ENCODE assay signal across 11 cellular contexts in genomic region chr2:161170917-161171594, GRCh38. TPM values are rescaled to one million over a fixed set of nuclear protein-coding genes. Genes with fewer than 3 reads are reported as not detected.
A peak's percentile ranks its signal among the peaks of the same experiment; 100 is the strongest.
DNase-seq lines count a peak whose midpoint lies in the region; ATAC-seq, FAIRE-seq and TF ChIP-seq lines count a peak whose summit lies in the region.
"Had no signal": no experiment of that assay in that cellular context is flagged by ENCODE, and none has a peak within 500 bp of the region (broad histone marks: within the 10 kb centered on the region; RNA-seq: fewer than 3 reads in every experiment).

No MANE protein-coding gene starts in this region.

- peak overlapping the region; percentile 98 to 99 for H3K27ac Mint-ChIP-seq in natural killer cell treated with Interleukin-12 subunit alpha and Interleukin-12 subunit beta and Interleukin-15 and Interleukin-18, amount 100 ng/mL, for 72 hours

- H3K9me3 Mint-ChIP-seq in natural killer cell treated with Interleukin-12 subunit alpha and Interleukin-12 subunit beta and Interleukin-15 and Interleukin-18, amount 100 ng/mL, for 72 hours = peaks cover 10% of the 10 kb centered on the region

- no peaks in the 10 kb centered on the region for H3K9me3 ChIP-seq in adipocyte (ENCODE audit: control insufficient read depth, low read length)
- H3K9me3 ChIP-seq in mucosa of descending colon = no peaks in the 10 kb centered on the region
- H3K9me3 ChIP-seq: thoracic aorta had no signal

- peaks cover 28% of the 10 kb centered on the region for H3K36me3 ChIP-seq in adipocyte (ENCODE audit: control insufficient read depth, insufficient read depth, low read length, severe bottlenecking)
- no peaks in the 10 kb centered on the region for H3K36me3 ChIP-seq in mucosa of descending colon (ENCODE audit: low read depth)
- H3K36me3 ChIP-seq: thoracic aorta had no signal

- H3K4me1 Mint-ChIP-seq in natural killer cell treated with Interleukin-12 subunit alpha and Interleukin-12 subunit beta and Interleukin-15 and Interleukin-18, amount 100 ng/mL, for 72 hours (ENCODE audit: low read depth in 2 of 2) = peaks cover 75 to 96% of the 10 kb centered on the region in 2 donors

- H3K9ac ChIP-seq in adipocyte (ENCODE audit: low read length) = peak overlapping the region; percentile 33

- H3K27me3 Mint-ChIP-seq in natural killer cell treated with Interleukin-12 subunit alpha and Interleukin-12 subunit beta and Interleukin-15 and Interleukin-18, amount 100 ng/mL, for 72 hours = no peaks in the 10 kb centered on the region

- peak overlapping the region; percentile 95 for H3K4me3 Mint-ChIP-seq in natural killer cell treated with Interleukin-12 subunit alpha and Interleukin-12 subunit beta and Interleukin-15 and Interleukin-18, amount 100 ng/mL, for 72 hours

- H3K36me3 Mint-ChIP-seq in natural killer cell treated with Interleukin-12 subunit alpha and Interleukin-12 subunit beta and Interleukin-15 and Interleukin-18, amount 100 ng/mL, for 72 hours = peaks cover 71% of the 10 kb centered on the region

- intact Hi-C loops in mucosa of descending colon (cut with DNase I, micrococcal nuclease) = no loop called here

- H3K27me3 ChIP-seq in adipocyte (replicated peaks; ENCODE audit: control insufficient read depth, insufficient read depth, low read length) = no peaks in the 10 kb centered on the region

- peak overlapping the region; percentile 41 for H3K4me3 ChIP-seq in adipocyte (ENCODE audit: low read length)
- no peak overlapping the region for H3K4me3 ChIP-seq in mucosa of descending colon
- H3K4me3 ChIP-seq: thoracic aorta had no signal

- FAIRE-seq in D721Med (lab: Jason Lieb, UNC) = no peak

- DNase-seq in NCI-H1417 (lab: John Stamatoyannopoulos, UW) (peak in 2 of 3 experiments; percentile 0 to 6), NCI-H1417 treated with DMSO at 0.1 percent for 48 hours (lab: John Stamatoyannopoulos, UW) (no peak), LHCN-M2 (ENCODE audit: low read depth) (peak; percentile 33), adipocyte (ENCODE audit: low read depth) (peak; percentile 59), mucosa of descending colon (no peak), D721Med (ENCODE audit: insufficient read length, low spot score) (no peak), AML-193 (lab: John Stamatoyannopoulos, UW) (no peak)
- DNase-seq in natural killer cell treated with Interleukin-12 subunit alpha and Interleukin-12 subunit beta and Interleukin-15 and Interleukin-18, amount 100 ng/mL, for 72 hours (ENCODE audit: low spot score) = no peak
- DNase-seq: NCI-H1694 treated with DMSO at 0.1 percent for 48 hours, SHP77 treated with DMSO at 0.1 percent for 48 hours had no signal

- H3K4me1 ChIP-seq in adipocyte (ENCODE audit: control insufficient read depth, insufficient read depth, low read length) (peaks cover 45% of the 10 kb centered on the region), mucosa of descending colon (ENCODE audit: low read depth) (no peaks in the 10 kb centered on the region)

- no peak for TF ChIP-seq CTCF in mucosa of descending colon (IDR thresholded peaks at IDR 0.05)
- no peak for TF ChIP-seq CTCF in D721Med (IDR thresholded peaks at IDR 0.05; ENCODE audit: insufficient read depth, missing control alignments)

- ATAC-seq in natural killer cell treated with Interleukin-12 subunit alpha and Interleukin-12 subunit beta and Interleukin-15 and Interleukin-18, amount 100 ng/mL, for 72 hours = no peak
- no peak for ATAC-seq in mucosa of descending colon

RNA-seq across cellular contexts. Expression of gene TANK, which starts 10.8 kb away (rescaled TPM):
- total RNA-seq in LHCN-M2 (2014; rRNA removed) (56.3 and 64.5 TPM in 2 replicates), mucosa of descending colon (10 to 100 TPM; 57.2 to 77.6 (median 57.2) TPM)
- polyA plus RNA-seq in LHCN-M2 (2012) = 24.9 TPM
- 100 to 1,000 TPM; 346 to 459 TPM for total RNA-seq in natural killer cell treated with Interleukin-12 subunit alpha and Interleukin-12 subunit beta and Interleukin-15 and Interleukin-18, amount 100 ng/mL, for 72 hours

Comparison
In these comparisons a context has a peak if more than half of its experiments do, and no peak if none do; other contexts are left out.
1. DNase-seq: peak in NCI-H1417 (2 of 3), LHCN-M2 (single experiment) and adipocyte (single experiment); none in NCI-H1417 treated with DMSO at 0.1 percent for 48 hours (single experiment), natural killer cell treated with Interleukin-12 subunit alpha and Interleukin-12 subunit beta and Interleukin-15 and Interleukin-18, amount 100 ng/mL, for 72 hours (single experiment), mucosa of descending colon (0 of 3), D721Med (single experiment) and AML-193 (0 of 2).